In the genomic region with DNA sequence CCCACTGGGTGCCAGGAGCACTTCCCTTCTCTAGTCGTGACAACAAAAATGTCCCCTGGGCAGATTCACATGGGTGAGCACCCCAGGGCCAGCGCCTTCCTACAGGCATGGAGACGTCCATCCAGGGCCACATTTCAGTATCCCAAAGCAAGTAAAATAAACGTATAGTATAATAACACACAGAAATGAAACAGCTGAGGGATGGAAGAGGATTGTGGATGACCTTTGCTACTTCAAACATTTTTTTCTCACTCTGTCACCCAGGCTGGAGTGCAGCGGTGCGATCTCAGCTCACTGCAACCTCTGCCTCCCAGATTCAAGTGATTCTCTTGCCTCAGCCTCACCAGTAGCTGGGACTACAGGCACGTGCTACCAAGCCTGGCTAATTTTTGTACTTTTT, we compare ENCODE assay signal across 18 cellular contexts. TPM values are rescaled to one million over a fixed set of nuclear protein-coding genes. Genes with fewer than 3 reads are reported as not detected.
"Had no signal": no experiment of that assay in that cellular context is flagged by ENCODE, and none has a peak within 500 bp of the region (broad histone marks: within the 10 kb centered on the region; RNA-seq: fewer than 3 reads in every experiment).

No MANE protein-coding gene starts in this region.

- H3K9me3 ChIP-seq: breast epithelium, heart left ventricle, ovary, thoracic aorta had no signal

- H3K27me3 ChIP-seq: breast epithelium, heart left ventricle, neural progenitor cell, ovary had no signal

- H3K36me3 ChIP-seq: breast epithelium, heart left ventricle, neural progenitor cell, ovary, thoracic aorta had no signal

- H2AFZ ChIP-seq: neural progenitor cell had no signal

- H3K4me1 ChIP-seq: breast epithelium, heart left ventricle, neural progenitor cell had no signal

- H3K4me3 ChIP-seq: breast epithelium, heart left ventricle, lung, neural progenitor cell, ovary, thoracic aorta had no signal

- H3K27ac ChIP-seq: breast epithelium, heart left ventricle, neural progenitor cell, ovary, thoracic aorta had no signal

- ATAC-seq: activated CD4-positive, alpha-beta T cell treated with anti-CD3 and anti-CD28 coated beads for 36 hours; activated T-cell treated with anti-CD3 and anti-CD28 coated beads, Interleukin-2, amount 50 U/mL, for 4 hours; heart left ventricle; sciatic nerve; stimulated activated effector memory CD8-positive, alpha-beta T cell treated with anti-CD3 and anti-CD28 coated beads, Interleukin-12 subunit alpha, Interleukin-12 subunit beta, amount 100 ng/mL, for 72 hours had no signal

- H3K4me2 ChIP-seq: neural progenitor cell had no signal

- DNase-seq: activated CD4-positive, alpha-beta memory T cell treated with anti-CD3 and anti-CD28 coated beads, Interleukin-2, amount 10 ng/mL, durations not matched to agents 7 days and 5 days; activated CD4-positive, alpha-beta T cell treated with anti-CD3 and anti-CD28 coated beads for 36 hours; activated gamma-delta T cell; activated naive CD8-positive, alpha-beta T cell treated with anti-CD3 and anti-CD28 coated beads for 36 hours; activated T-cell treated with anti-CD3 and anti-CD28 coated beads, Interleukin-2, amount 50 U/mL, for 4 hours; cerebellar nuclear complex; effector memory CD4-positive, alpha-beta T cell; heart left ventricle; midbrain; ovary; stimulated activated CD4-positive, alpha-beta T cell treated with anti-CD3 and anti-CD28 coated beads, Interleukin-2, amount 100 ng/mL, for 24 hours had no signal

RNA-seq across cellular contexts. Expression of a gene that starts 28.2 kb away (rescaled TPM):
- total RNA-seq: pulmonary artery endothelial cell had no signal

RNA-seq across cellular contexts. Expression of a gene that starts 52.2 kb away (rescaled TPM):
- total RNA-seq: thoracic aorta had no signal
